ENCODE assay signal across 17 cellular contexts in the genomic region with DNA sequence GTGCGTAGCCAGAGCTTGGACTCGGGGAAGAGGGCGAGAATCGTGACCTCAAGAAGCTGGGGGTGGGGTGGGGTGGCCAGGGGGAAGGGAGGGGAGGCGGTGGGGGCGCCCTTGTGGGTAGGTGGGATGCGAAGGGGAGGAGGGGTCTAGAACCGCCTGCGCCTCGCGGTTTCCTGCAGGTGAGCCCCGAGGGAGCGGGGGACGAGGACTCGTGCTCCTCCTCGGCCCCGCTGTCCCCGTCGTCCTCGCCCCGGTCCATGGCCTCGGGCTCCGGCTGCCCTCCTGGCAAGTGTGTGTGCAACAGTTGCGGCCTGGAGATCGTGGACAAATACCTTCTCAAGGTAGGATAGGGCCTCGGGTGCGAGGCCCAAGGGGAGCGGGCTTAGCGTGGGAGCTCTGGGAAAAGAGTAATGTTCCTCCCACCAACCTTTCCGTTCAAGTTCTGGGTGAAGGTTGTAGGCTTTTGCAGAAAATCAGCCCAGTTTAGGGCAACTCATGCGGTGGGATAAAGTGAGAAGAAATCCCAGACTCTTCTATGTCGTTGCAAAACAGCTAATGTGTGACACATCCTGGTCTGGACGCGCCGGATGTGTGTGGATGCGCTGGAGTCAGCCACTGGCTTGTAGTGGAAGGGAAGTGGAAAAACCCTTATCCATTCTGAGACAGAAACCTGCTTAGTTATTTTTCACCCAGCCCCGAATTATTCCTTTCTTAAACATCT. TPM values are rescaled to one million over a fixed set of nuclear protein-coding genes. Genes with fewer than 3 reads are reported as not detected.
A peak's percentile ranks its signal among the peaks of the same experiment; 100 is the strongest.
DNase-seq lines count a peak whose midpoint lies in the region; ATAC-seq, FAIRE-seq and TF ChIP-seq lines count a peak whose summit lies in the region.
"Had no signal": no experiment of that assay in that cellular context is flagged by ENCODE, and none has a peak within 500 bp of the region (broad histone marks: within the 10 kb centered on the region; RNA-seq: fewer than 3 reads in every experiment).

No MANE protein-coding gene starts in this region.

- H3K4me3 ChIP-seq in left ventricle myocardium inferior (peak overlapping the region; percentile 50), coronary artery (peak overlapping the region; percentile 68), HepG2 (replicated peaks in 1 of 3; ENCODE audit: insufficient read depth in 1 of 3, low read depth in 2 of 3, low read length in 3 of 3) (no peak overlapping the region)
- H3K4me3 ChIP-seq: thyroid gland had no signal

- no peak overlapping the region for H3K9ac ChIP-seq in HepG2 (ENCODE audit: insufficient read depth, low read depth, low read length)

- TF ChIP-seq RAD21 in HepG2 (CRISPR knock-in tag; IDR thresholded peaks at IDR 0.05) = no peak

- peak; percentile 31; the same call in 2 of the 3 replicates for ATAC-seq in HepG2
- ATAC-seq in activated CD8-positive, alpha-beta memory T cell treated with anti-CD3 and anti-CD28 coated beads, Interleukin-2, amount 10 ng/mL, durations not matched to agents 7 days and 5 days = no peak
- ATAC-seq in HG03469 (IDR thresholded peaks at IDR 0.05; ENCODE audit: unreplicated experiment) = no peak

- TF ChIP-seq EP300 in HepG2 (IDR thresholded peaks at IDR 0.05; ENCODE audit: low read depth in 2 of 2, low read length in 2 of 2) (no peak), HepG2 (CRISPR knock-in tag; IDR thresholded peaks at IDR 0.05; ENCODE audit: borderline replicate concordance) (no peak)

- peaks cover 4% of the 10 kb centered on the region for H3K36me3 Mint-ChIP-seq in activated CD8-positive, alpha-beta memory T cell treated with anti-CD3 and anti-CD28 coated beads, Interleukin-2, amount 10 ng/mL, durations not matched to agents 7 days and 5 days
- H3K36me3 Mint-ChIP-seq: activated CD4-positive, alpha-beta memory T cell treated with anti-CD3 and anti-CD28 coated beads for 36 hours; activated naive CD4-positive, alpha-beta T cell treated with anti-CD3 and anti-CD28 coated beads, Interleukin-2, amount 50 U/mL, for 24 hours had no signal

- intact Hi-C loops in left ventricle myocardium inferior (cut with micrococcal nuclease) (no loop called here), cardiac septum (cut with DNase I) (no loop called here), HepG2 (cut with micrococcal nuclease; ENCODE audit: unreplicated experiment) (no loop called here)

- CTCF ChIA-PET in HepG2 (lab: Yijun Ruan, JAX; ENCODE audit: low intra/inter-chr PET ratio, low total read pairs) = no interaction called here
- CTCF ChIA-PET in activated CD8-positive, alpha-beta memory T cell treated with anti-CD3 and anti-CD28 coated beads, Interleukin-2, amount 10 ng/mL, durations not matched to agents 7 days and 5 days (lab: Charles Lee) = no interaction called here

- H2AFZ ChIP-seq in HepG2 (ENCODE audit: low read length) = no peak overlapping the region

- BruUV-seq in HepG2 (replicated peaks; lab: Mats Ljungman, UMichigan) = no TSS peak

- 31% methylated on average over 37 of the region's 37 CpGs for WGBS in HepG2 (ENCODE audit: low lambda C conversion rate)

- H3K27me3 ChIP-seq in left ventricle myocardium inferior (ENCODE audit: low read depth) (peaks cover 100% of the 10 kb centered on the region), HepG2 (ENCODE audit: control insufficient read depth in 1 of 2, insufficient read depth in 2 of 2, low read length in 2 of 2) (peaks cover 7 to 45% of the 10 kb centered on the region in 2 experiments)

- no peak overlapping the region for H3K4me2 ChIP-seq in HepG2 (ENCODE audit: low read depth, low read length)

- no peaks in the 10 kb centered on the region for H4K20me1 ChIP-seq in HepG2 (ENCODE audit: insufficient read depth, low read length)

- H3K79me2 ChIP-seq in HepG2 (ENCODE audit: insufficient read depth, low read length) = no peaks in the 10 kb centered on the region

- H3K4me3 Mint-ChIP-seq in activated CD8-positive, alpha-beta memory T cell treated with anti-CD3 and anti-CD28 coated beads, Interleukin-2, amount 10 ng/mL, durations not matched to agents 7 days and 5 days = no peak overlapping the region
- H3K4me3 Mint-ChIP-seq: activated CD4-positive, alpha-beta memory T cell treated with anti-CD3 and anti-CD28 coated beads for 36 hours; activated naive CD4-positive, alpha-beta T cell treated with anti-CD3 and anti-CD28 coated beads, Interleukin-2, amount 50 U/mL, for 24 hours had no signal

- no peak overlapping the region for H3K27ac Mint-ChIP-seq in activated CD8-positive, alpha-beta memory T cell treated with anti-CD3 and anti-CD28 coated beads, Interleukin-2, amount 10 ng/mL, durations not matched to agents 7 days and 5 days
- H3K27ac Mint-ChIP-seq: activated CD4-positive, alpha-beta memory T cell treated with anti-CD3 and anti-CD28 coated beads for 36 hours; activated naive CD4-positive, alpha-beta T cell treated with anti-CD3 and anti-CD28 coated beads, Interleukin-2, amount 50 U/mL, for 24 hours had no signal

- DNase-seq in left ventricle myocardium inferior (no peak), cardiac septum (ENCODE audit: low spot score) (no peak), coronary artery (ENCODE audit: low spot score) (no peak), HepG2 (ENCODE audit: low spot score) (no peak), putamen (ENCODE audit: low spot score) (no peak), HCEC 1CT (no peak)
- no peak for DNase-seq in activated CD8-positive, alpha-beta memory T cell treated with anti-CD3 and anti-CD28 coated beads, Interleukin-2, amount 10 ng/mL, durations not matched to agents 7 days and 5 days
- DNase-seq: activated CD4-positive, alpha-beta memory T cell treated with anti-CD3 and anti-CD28 coated beads for 36 hours; DMS79 treated with DMSO at 0.1 percent for 48 hours; NCI-H1105; NCI-H526 treated with DMSO at 0.1 percent for 48 hours; thyroid gland had no signal

- H3K27ac ChIP-seq in left ventricle myocardium inferior (replicated peaks) (no peak overlapping the region), coronary artery (no peak overlapping the region), HepG2 (ENCODE audit: extremely low read length, insufficient read depth, low read length) (no peak overlapping the region)
- H3K27ac ChIP-seq: right atrium auricular region, thyroid gland had no signal

- H3K27me3 Mint-ChIP-seq in activated CD8-positive, alpha-beta memory T cell treated with anti-CD3 and anti-CD28 coated beads, Interleukin-2, amount 10 ng/mL, durations not matched to agents 7 days and 5 days = peaks cover 64% of the 10 kb centered on the region

- in situ Hi-C loops in HepG2 (cut with HindIII; ENCODE audit: extremely low pct_ligation_motif_present, low pct_unique_long_range_greater_than_20kb) = no loop called here

- TF ChIP-seq CTCF in left ventricle myocardium inferior (IDR thresholded peaks at IDR 0.05; ENCODE audit: borderline replicate concordance) (no peak), coronary artery (IDR thresholded peaks at IDR 0.05) (no peak), HepG2 (CRISPR knock-in tag; IDR thresholded peaks at IDR 0.05) (no peak)

- no peaks in the 10 kb centered on the region for H3K9me3 ChIP-seq in left ventricle myocardium inferior (replicated peaks)
- no peaks in the 10 kb centered on the region for H3K9me3 ChIP-seq in HepG2 (ENCODE audit: low read length)
- H3K9me3 ChIP-seq: right atrium auricular region, thyroid gland had no signal

- no peaks in the 10 kb centered on the region for H3K36me3 ChIP-seq in left ventricle myocardium inferior
- no peaks in the 10 kb centered on the region for H3K36me3 ChIP-seq in HepG2 (replicated peaks in 1 of 2; ENCODE audit: control insufficient read depth in 1 of 2, insufficient read depth in 2 of 2, low read length in 2 of 2)
- H3K36me3 ChIP-seq: right atrium auricular region, thyroid gland had no signal

- no peaks in the 10 kb centered on the region for H3K9me3 Mint-ChIP-seq in activated CD8-positive, alpha-beta memory T cell treated with anti-CD3 and anti-CD28 coated beads, Interleukin-2, amount 10 ng/mL, durations not matched to agents 7 days and 5 days (ENCODE audit: low read depth)
- H3K9me3 Mint-ChIP-seq: activated CD4-positive, alpha-beta memory T cell treated with anti-CD3 and anti-CD28 coated beads for 36 hours; activated naive CD4-positive, alpha-beta T cell treated with anti-CD3 and anti-CD28 coated beads, Interleukin-2, amount 50 U/mL, for 24 hours had no signal

- no peak for TF ChIP-seq POLR2A in HepG2 (IDR thresholded peaks at IDR 0.05; ENCODE audit: insufficient read depth in 1 of 2, low read depth in 2 of 2, low read length in 2 of 2)

- H3K4me1 ChIP-seq in left ventricle myocardium inferior (peaks cover 27% of the 10 kb centered on the region), HepG2 (ENCODE audit: insufficient read depth, low read length) (peaks cover 7% of the 10 kb centered on the region; the same call in 1 of the 2 replicates)

- H3K4me1 Mint-ChIP-seq in activated CD8-positive, alpha-beta memory T cell treated with anti-CD3 and anti-CD28 coated beads, Interleukin-2, amount 10 ng/mL, durations not matched to agents 7 days and 5 days = peaks cover 11% of the 10 kb centered on the region

- FAIRE-seq in HepG2 (lab: Jason Lieb, UNC) = no peak

- POLR2A ChIA-PET in HepG2 (lab: Yijun Ruan, JAX) = no interaction called here

RNA-seq across cellular contexts. Expression of a gene that starts 2.9 kb away (rescaled TPM):
- total RNA-seq in left ventricle myocardium inferior (not detected), cardiac septum (not detected), HepG2 (2016; rRNA removed; fragmentation: Illumina TruSeq; extraction: Trizol) (not detected in 2 replicates)
- total RNA-seq in HepG2 (2016; cell fraction: cytosol; rRNA removed; fragmentation: Illumina TruSeq; extraction: Trizol; ENCODE audit: low read depth) = not detected in 2 replicates
- total RNA-seq in HepG2 (2016; cell fraction: insoluble cytoplasmic fraction; rRNA removed; fragmentation: Illumina TruSeq; extraction: Trizol) = not detected in 2 replicates
- total RNA-seq in HepG2 (2016; cell fraction: membrane; rRNA removed; fragmentation: Illumina TruSeq; extraction: Trizol) = not detected in 2 replicates
- not detected in 2 replicates for total RNA-seq in HepG2 (2016; cell fraction: nucleus; rRNA removed; fragmentation: Illumina TruSeq; extraction: Trizol)
- not detected in 2 replicates for polyA plus RNA-seq in HepG2 (2011; rRNA removed)
- polyA plus RNA-seq in HepG2 (2011; cell fraction: cytosol; rRNA removed) = not detected in 2 replicates
- not detected in 2 replicates for polyA plus RNA-seq in HepG2 (2011; cell fraction: nucleus; rRNA removed)
- polyA plus RNA-seq in HepG2 (2012) = not detected in 2 replicates
- polyA plus RNA-seq in HepG2 (2016; cell fraction: cytosol; fragmentation: Illumina TruSeq; extraction: Trizol; ENCODE audit: low read depth) = not detected in 2 replicates
- not detected in 2 replicates for polyA plus RNA-seq in HepG2 (2016; cell fraction: insoluble cytoplasmic fraction; fragmentation: Illumina TruSeq; extraction: Trizol; ENCODE audit: low read depth)
- not detected in 2 replicates for polyA plus RNA-seq in HepG2 (2016; cell fraction: membrane; fragmentation: Illumina TruSeq; extraction: Trizol; ENCODE audit: low read depth)
- polyA plus RNA-seq in HepG2 (2016; cell fraction: nucleus; fragmentation: Illumina TruSeq; extraction: Trizol; ENCODE audit: insufficient read depth, low read depth) = not detected in 2 replicates
- not detected in 2 replicates for polyA minus RNA-seq in HepG2 (2011; rRNA and poly(A)+ RNA removed; ENCODE audit: low replicate concordance)
- polyA minus RNA-seq in HepG2 (2011; cell fraction: cytosol; rRNA and poly(A)+ RNA removed) = not detected in 2 replicates
- polyA minus RNA-seq in HepG2 (2011; cell fraction: nucleus; rRNA and poly(A)+ RNA removed) = not detected in 2 replicates
- not detected for total RNA-seq in activated CD8-positive, alpha-beta memory T cell treated with anti-CD3 and anti-CD28 coated beads, Interleukin-2, amount 10 ng/mL, durations not matched to agents 7 days and 5 days
- total RNA-seq: activated CD4-positive, alpha-beta memory T cell treated with anti-CD3 and anti-CD28 coated beads for 36 hours; dermis microvascular lymphatic vessel endothelial cell; mononuclear cell; right atrium auricular region had no signal

Comparison
In these comparisons a context has a peak if more than half of its experiments do, and no peak if none do; other contexts are left out.
1. H3K4me3 ChIP-seq: peak in left ventricle myocardium inferior (single experiment) and coronary artery (single experiment); none in HepG2 (0 of 3).